Comparison of ENCODE assay signal across 18 cellular contexts in the genomic region with DNA sequence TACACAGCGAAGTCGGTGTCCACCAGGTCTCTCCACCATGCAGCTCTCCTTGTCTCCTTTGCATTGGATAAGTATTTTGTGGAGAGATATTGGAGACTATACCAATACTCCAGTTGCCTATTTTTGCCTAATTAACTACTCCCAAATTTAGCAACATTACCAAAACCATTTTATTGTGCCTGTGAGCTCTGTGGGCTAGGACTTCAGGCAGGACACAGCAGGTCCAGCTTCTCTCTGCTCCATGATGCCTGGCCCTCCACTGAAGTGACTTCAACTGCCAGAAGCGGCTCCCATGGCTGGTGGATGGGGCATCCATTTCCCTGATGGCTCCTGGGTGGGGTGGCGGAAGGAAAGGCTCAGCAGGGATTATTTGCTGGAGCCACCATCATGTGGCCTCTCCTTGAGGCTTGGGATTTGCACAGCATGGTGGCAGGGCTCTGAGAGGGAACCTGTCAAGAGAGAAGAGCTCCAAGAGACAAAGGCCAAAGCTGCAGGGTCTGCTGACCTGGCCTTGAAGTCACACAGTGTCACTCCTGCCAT. TPM values are rescaled to one million over a fixed set of nuclear protein-coding genes. Genes with fewer than 3 reads are reported as not detected.
A peak's percentile ranks its signal among the peaks of the same experiment; 100 is the strongest.
DNase-seq lines count a peak whose midpoint lies in the region; ATAC-seq, FAIRE-seq and TF ChIP-seq lines count a peak whose summit lies in the region.
"Had no signal": no experiment of that assay in that cellular context is flagged by ENCODE, and none has a peak within 500 bp of the region (broad histone marks: within the 10 kb centered on the region; RNA-seq: fewer than 3 reads in every experiment).

No MANE protein-coding gene starts in this region.

- H4K20me1 ChIP-seq in hepatocyte (ENCODE audit: insufficient read depth, poor library complexity, severe bottlenecking), result no peaks in the 10 kb centered on the region

- H2AFZ ChIP-seq in hepatocyte, result no peak overlapping the region

- peak overlapping the region; percentile 25 for H3K4me3 Mint-ChIP-seq in T-helper 17 cell
- H3K4me3 Mint-ChIP-seq: B cell; CD14-positive monocyte; CD8-positive, alpha-beta T cell; IgD-negative memory B cell had no signal

- DNase-seq in GM10266 (ENCODE audit: extremely low spot score), result peak; percentile 2
- no peak for DNase-seq in T-helper 17 cell
- peak; percentile 5 for DNase-seq in iPS-NIHi7 (ENCODE audit: extremely low spot score)
- DNase-seq in urothelium cell line (ENCODE audit: low spot score), result no peak
- DNase-seq in Kasumi-1 (lab: John Stamatoyannopoulos, UW), result no peak
- DNase-seq in hepatocyte (ENCODE audit: low spot score), result no peak
- DNase-seq in right cardiac atrium, result no peak
- DNase-seq: CD8-positive, alpha-beta T cell; COR-L47; DND-41; GDM1 had no signal

- no peaks in the 10 kb centered on the region for H3K9me2 ChIP-seq in hepatocyte (replicated peaks; ENCODE audit: insufficient read depth)

- no peaks in the 10 kb centered on the region for H3K79me2 ChIP-seq in hepatocyte

- FAIRE-seq in urothelium cell line (lab: Jason Lieb, UNC), result peak; percentile 48
- FAIRE-seq: A204.1, GM18507 had no signal

- peaks cover 3% of the 10 kb centered on the region for H3K36me3 Mint-ChIP-seq in T-helper 17 cell (ENCODE audit: low read depth)
- H3K36me3 Mint-ChIP-seq: CD8-positive, alpha-beta T cell had no signal

- peaks cover 3% of the 10 kb centered on the region for H3K4me1 Mint-ChIP-seq in T-helper 17 cell
- H3K4me1 Mint-ChIP-seq: B cell, CD14-positive monocyte had no signal

- no peak overlapping the region for H3K4me2 ChIP-seq in hepatocyte
- H3K4me2 ChIP-seq: KMS-11 had no signal

- H3K4me1 ChIP-seq in hepatocyte (ENCODE audit: insufficient read depth) (no peaks in the 10 kb centered on the region), right cardiac atrium (ENCODE audit: control insufficient read depth, insufficient read depth, low read length) (no peaks in the 10 kb centered on the region)

- TF ChIP-seq CTCF in GM10266 (IDR thresholded peaks at IDR 0.05; ENCODE audit: control insufficient read depth, insufficient read depth, low read depth, missing control alignments) (no peak), hepatocyte (IDR thresholded peaks at IDR 0.05; ENCODE audit: poor library complexity) (no peak)

- no peaks in the 10 kb centered on the region for H3K9me3 ChIP-seq in T-helper 17 cell (ENCODE audit: control insufficient read depth, low read length, poor library complexity, severe bottlenecking)
- H3K9me3 ChIP-seq in hepatocyte (ENCODE audit: low read depth), result no peaks in the 10 kb centered on the region
- H3K9me3 ChIP-seq in right cardiac atrium (ENCODE audit: control insufficient read depth, low read length), result no peaks in the 10 kb centered on the region

- H3K27ac ChIP-seq in hepatocyte (no peak overlapping the region), right cardiac atrium (ENCODE audit: low read length) (no peak overlapping the region)
- H3K27ac ChIP-seq: KMS-11 had no signal

- no peaks in the 10 kb centered on the region for H3K36me3 ChIP-seq in hepatocyte (replicated peaks; ENCODE audit: insufficient read depth, low read depth)

- 99% methylated on average over 4 of the region's 4 CpGs for WGBS in hepatocyte (ENCODE audit: low lambda C conversion rate, missing lambda C conversion rate)
- 96% methylated on average over 4 of the region's 4 CpGs for WGBS in right cardiac atrium

- H3K4me3 ChIP-seq in hepatocyte, result no peak overlapping the region
- no peak overlapping the region for H3K4me3 ChIP-seq in right cardiac atrium (ENCODE audit: low read length)

- no peaks in the 10 kb centered on the region for H3K27me3 ChIP-seq in hepatocyte
- no peaks in the 10 kb centered on the region for H3K27me3 ChIP-seq in right cardiac atrium (ENCODE audit: control insufficient read depth, insufficient read depth)

- H3K27me3 Mint-ChIP-seq in T-helper 17 cell, result no peaks in the 10 kb centered on the region
- H3K27me3 Mint-ChIP-seq: B cell, IgD-negative memory B cell had no signal

- H3K27ac Mint-ChIP-seq in T-helper 17 cell, result no peak overlapping the region
- H3K27ac Mint-ChIP-seq: B cell; CD8-positive, alpha-beta T cell; IgD-negative memory B cell had no signal

- ATAC-seq in T-helper 17 cell (no peak), right cardiac atrium (no peak)
- ATAC-seq: CD8-positive, alpha-beta T cell; HCT116 had no signal

- intact Hi-C loops in right cardiac atrium (cut with DNase I), result no loop called here

RNA-seq across cellular contexts. Expression of a gene that starts 36.9 kb away (rescaled TPM):
- total RNA-seq in T-helper 17 cell (10 to 100 TPM; 74.2 to 84.6 TPM), hepatocyte (52.2 and 53.4 TPM in 2 replicates), right cardiac atrium (100 to 1,000 TPM; 116 to 126 (median 123) TPM)
- polyA plus RNA-seq in hepatocyte (66.1 and 74.5 TPM in 2 replicates), right cardiac atrium (14.8 TPM)

RNA-seq across cellular contexts. Expression of a gene that starts 48.3 kb away (rescaled TPM):
- 10 to 100 TPM; 15.8 to 16.2 TPM for total RNA-seq in T-helper 17 cell
- 13.7 and 17.8 TPM in 2 replicates for total RNA-seq in hepatocyte
- polyA plus RNA-seq in hepatocyte, result 14.7 and 16.1 TPM in 2 replicates
- 10 to 100 TPM; 19.7 to 25.5 (median 22.0) TPM for total RNA-seq in right cardiac atrium
- polyA plus RNA-seq in right cardiac atrium, result 17.5 TPM

Comparison
In these comparisons a context has a peak if more than half of its experiments do, and no peak if none do; other contexts are left out.
1. DNase-seq: peak in GM10266 (single experiment) and iPS-NIHi7 (single experiment); none in T-helper 17 cell (0 of 3), urothelium cell line (single experiment), Kasumi-1 (0 of 2), hepatocyte (single experiment) and right cardiac atrium (0 of 3).